ENCODE assay signal across 28 cellular contexts in the genomic region with DNA sequence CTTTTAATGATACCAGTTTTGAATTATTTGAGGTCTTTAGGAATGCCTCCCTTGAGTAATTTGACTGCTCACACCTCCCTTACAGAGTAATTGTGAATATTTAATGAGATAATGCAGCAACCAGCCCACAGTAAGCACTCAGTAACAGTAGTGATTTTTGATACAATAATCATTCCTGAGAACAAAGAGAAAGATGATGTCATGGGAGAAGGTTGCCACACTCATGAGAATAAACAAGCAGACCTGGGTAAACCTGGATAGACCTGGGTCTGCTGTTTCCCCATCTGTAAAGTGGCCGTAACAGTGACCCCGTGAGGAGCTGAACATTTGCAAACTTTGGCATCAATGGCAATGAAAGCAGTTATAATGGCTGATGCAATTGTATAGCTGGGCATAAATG. TPM values are rescaled to one million over a fixed set of nuclear protein-coding genes. Genes with fewer than 3 reads are reported as not detected.
"Had no signal": no experiment of that assay in that cellular context is flagged by ENCODE, and none has a peak within 500 bp of the region (broad histone marks: within the 10 kb centered on the region; RNA-seq: fewer than 3 reads in every experiment).

No MANE protein-coding gene starts in this region.

- DNase-seq: activated B cell treated with CpG ODN at 0.5 μM for 24 hours; activated CD4-positive, alpha-beta memory T cell treated with anti-CD3 and anti-CD28 coated beads for 36 hours; activated CD4-positive, alpha-beta T cell treated with anti-CD3 and anti-CD28 coated beads for 4 hours; activated CD4-positive, alpha-beta T cell treated with anti-CD3 and anti-CD28 coated beads, Interleukin-2, amount 10 ng/mL, durations not matched to agents 24 days and 14 days; activated CD4-positive, alpha-beta T cell treated with anti-CD3 and anti-CD28 coated beads, Interleukin-2, amount 50 U/mL, for 1 hour; activated CD4-positive, alpha-beta T cell treated with anti-CD3 and anti-CD28 coated beads, Interleukin-2, amount 50 U/mL, for 4 hours; activated CD4-positive, CD25-positive, alpha-beta regulatory T cell treated with anti-CD3 and anti-CD28 coated beads, Interleukin-2, amount 50 U/mL, for 72 hours; activated CD8-positive, alpha-beta memory T cell treated with anti-CD3 and anti-CD28 coated beads, Interleukin-2, amount 50 U/mL, for 4 hours; activated CD8-positive, alpha-beta T cell treated with anti-CD3 and anti-CD28 coated beads for 36 hours; activated effector memory CD4-positive, alpha-beta T cell treated with Interleukin-2 at 50 U/mL for 16 hours; activated gamma-delta T cell; activated naive CD4-positive, alpha-beta T cell treated with anti-CD3 and anti-CD28 coated beads, Interleukin-2, amount 10 ng/mL, durations not matched to agents 7 days and 5 days; activated naive CD4-positive, alpha-beta T cell treated with Interleukin-2 at 50 U/mL for 16 hours; activated naive CD8-positive, alpha-beta T cell treated with anti-CD3 and anti-CD28 coated beads, Interleukin-2, amount 10 ng/mL, durations not matched to agents 7 days and 5 days; activated naive CD8-positive, alpha-beta T cell treated with anti-CD3 and anti-CD28 coated beads, Interleukin-2, amount 50 U/mL, for 24 hours; activated T-cell treated with anti-CD3 and anti-CD28 coated beads for 4 hours; activated T-cell treated with anti-CD3 and anti-CD28 coated beads, Interleukin-2, amount 50 U/mL, for 1 hour; activated T-cell treated with anti-CD3 and anti-CD28 coated beads, Interleukin-2, amount 50 U/mL, for 48 hours; amygdala; anterior cingulate cortex; central memory CD4-positive, alpha-beta T cell; T-helper 1 cell; T-helper 2 cell; T-helper 9 cell had no signal

- H3K9me3 ChIP-seq: ascending aorta had no signal

- H3K27ac ChIP-seq: ascending aorta, VCaP had no signal

- H3K36me3 ChIP-seq: ascending aorta had no signal

- ATAC-seq: activated CD8-positive, alpha-beta T cell treated with anti-CD3 and anti-CD28 coated beads for 36 hours; activated naive CD8-positive, alpha-beta T cell treated with anti-CD3 and anti-CD28 coated beads, Interleukin-2, amount 50 U/mL, for 24 hours had no signal

- H3K4me3 ChIP-seq: ascending aorta had no signal

- H3K27me3 ChIP-seq: ascending aorta had no signal

RNA-seq across cellular contexts. Expression of a gene that starts 4.2 kb away (rescaled TPM):
- total RNA-seq: activated B cell treated with CpG ODN at 0.5 μM for 24 hours; activated CD4-positive, alpha-beta memory T cell treated with anti-CD3 and anti-CD28 coated beads for 36 hours; activated CD4-positive, alpha-beta T cell treated with anti-CD3 and anti-CD28 coated beads, Interleukin-2, amount 10 ng/mL, durations not matched to agents 24 days and 14 days; activated CD8-positive, alpha-beta memory T cell treated with anti-CD3 and anti-CD28 coated beads for 36 hours; activated CD8-positive, alpha-beta T cell treated with anti-CD3 and anti-CD28 coated beads for 36 hours; activated naive CD8-positive, alpha-beta T cell treated with anti-CD3 and anti-CD28 coated beads, Interleukin-2, amount 10 ng/mL, durations not matched to agents 7 days and 5 days; activated T-helper 2 cell treated with anti-CD3 and anti-CD28 coated beads, Interferon-gamma antibody, Interleukin-2, Interleukin-4, amounts not matched to agents 10 μg/mL and 5 μg/mL and 100 μg/mL, durations not matched to agents 14 hours and 24 hours and 36 hours had no signal

RNA-seq across cellular contexts. Expression of a gene that starts 33.6 kb away (rescaled TPM):
- total RNA-seq: ascending aorta had no signal

RNA-seq across cellular contexts. Expression of a gene that starts 53.9 kb away (rescaled TPM):
- total RNA-seq: activated CD4-positive, alpha-beta memory T cell treated with anti-CD3 and anti-CD28 coated beads for 36 hours; activated CD4-positive, alpha-beta T cell treated with anti-CD3 and anti-CD28 coated beads, Interleukin-2, amount 10 ng/mL, durations not matched to agents 24 days and 14 days; activated CD8-positive, alpha-beta T cell treated with anti-CD3 and anti-CD28 coated beads for 36 hours; activated T-helper 2 cell treated with anti-CD3 and anti-CD28 coated beads, Interferon-gamma antibody, Interleukin-2, Interleukin-4, amounts not matched to agents 10 μg/mL and 5 μg/mL and 100 μg/mL, durations not matched to agents 14 hours and 24 hours and 36 hours; ascending aorta had no signal
